ENCODE assay signal across 8 cellular contexts in the genomic region with DNA sequence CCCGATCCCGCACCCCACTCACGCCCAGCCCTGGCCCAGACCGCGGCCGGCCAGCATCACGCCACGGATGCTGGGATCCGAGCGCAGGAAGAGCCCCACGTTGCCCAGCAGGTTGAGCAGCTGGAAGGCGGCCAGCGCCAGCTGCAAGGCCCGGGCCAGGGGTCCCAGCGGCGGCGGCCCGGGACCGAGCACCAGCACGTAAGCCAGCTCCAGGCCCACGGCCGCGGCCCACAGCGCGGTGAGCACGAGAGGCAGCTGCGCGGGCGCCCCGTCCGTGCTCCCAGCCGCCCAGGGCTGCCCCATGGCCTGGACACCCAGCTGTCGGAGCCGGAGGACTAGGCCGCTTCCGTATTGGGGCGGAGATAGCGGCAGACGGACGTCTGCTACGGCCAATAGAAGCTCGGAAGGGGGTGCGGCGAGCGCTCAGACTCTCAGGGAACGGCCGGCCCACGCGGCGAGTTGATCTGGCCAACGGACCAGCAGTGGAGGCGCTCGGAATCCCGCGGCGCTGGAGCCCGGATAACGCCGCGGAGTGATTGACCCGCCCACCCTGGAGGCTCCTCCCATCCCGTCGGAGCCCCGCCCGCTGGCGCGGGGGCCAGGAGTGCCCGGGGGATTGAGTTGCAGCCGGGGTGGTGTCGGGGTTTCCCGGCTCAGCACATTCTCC. TPM values are rescaled to one million over a fixed set of nuclear protein-coding genes. Genes with fewer than 3 reads are reported as not detected.
DNase-seq lines count a peak whose midpoint lies in the region; ATAC-seq and TF ChIP-seq lines count a peak whose summit lies in the region.

A gene with protein sequence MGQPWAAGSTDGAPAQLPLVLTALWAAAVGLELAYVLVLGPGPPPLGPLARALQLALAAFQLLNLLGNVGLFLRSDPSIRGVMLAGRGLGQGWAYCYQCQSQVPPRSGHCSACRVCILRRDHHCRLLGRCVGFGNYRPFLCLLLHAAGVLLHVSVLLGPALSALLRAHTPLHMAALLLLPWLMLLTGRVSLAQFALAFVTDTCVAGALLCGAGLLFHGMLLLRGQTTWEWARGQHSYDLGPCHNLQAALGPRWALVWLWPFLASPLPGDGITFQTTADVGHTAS (minus strand): TSS at position 348 of the 667 bp plus-strand sequence. CDS start 45 bp downstream, at position 303.

- peaks cover 6% of the 10 kb centered on the region for H3K4me1 ChIP-seq in IMR-90 (ENCODE audit: control insufficient read depth, insufficient read depth, low read length)
- H3K4me1 ChIP-seq in PC-3 (ENCODE audit: insufficient read depth, low read length): peaks cover 21% of the 10 kb centered on the region
- peaks cover 5 to 9% of the 10 kb centered on the region in 2 donors for H3K4me1 ChIP-seq in mucosa of rectum (ENCODE audit: control insufficient read depth in 2 of 2, insufficient read depth in 2 of 2, low read length in 2 of 2)

- TF ChIP-seq POLR2A in IMR-90 (IDR thresholded peaks at IDR 0.05; ENCODE audit: low read depth, low read length) (peak; percentile 87), erythroblast (IDR thresholded peaks at IDR 0.05; ENCODE audit: low read length) (peak; percentile 67)

- H2AFZ ChIP-seq in IMR-90 (replicated peaks; ENCODE audit: low read length, poor library complexity): peak within 1 kb of the TSS; percentile 97
- H2AFZ ChIP-seq in PC-3 (ENCODE audit: low read length): peak within 1 kb of the TSS; percentile 96

- H4K8ac ChIP-seq in IMR-90 (ENCODE audit: low read depth in 2 of 2, low read length in 2 of 2): peak within 1 kb of the TSS; percentile 72 to 84

- peak within 1 kb of the TSS; percentile 30; the same call in 1 of the 2 replicates for H3K27ac ChIP-seq in IMR-90 (ENCODE audit: insufficient read depth, low read length)
- 0 out of 2 replicates have a peak within 1 kb of the TSS, but pooled peaks have one; percentile 10 for H3K27ac ChIP-seq in PC-3 (ENCODE audit: low read length)
- peak within 1 kb of the TSS; percentile 49 to 74 for H3K27ac ChIP-seq in mucosa of rectum (ENCODE audit: low read depth in 2 of 2, low read length in 2 of 2)

- H2AK9ac ChIP-seq in IMR-90 (replicated peaks; ENCODE audit: low read depth, low read length, poor library complexity): peak within 1 kb of the TSS; percentile 93

- H4K20me1 ChIP-seq in IMR-90 (ENCODE audit: insufficient read depth, low read length) (peaks cover 4% of the 10 kb centered on the region; the same call in 1 of the 2 replicates), PC-3 (ENCODE audit: low read length) (no peaks in the 10 kb centered on the region)

- no peak for TF ChIP-seq CTCF in IMR-90 (conservative IDR thresholded peaks at IDR 0.05; ENCODE audit: low read depth, low read length)
- no peak for TF ChIP-seq CTCF in PC-3 (conservative IDR thresholded peaks at IDR 0.05; ENCODE audit: low read depth, low read length)

- peaks cover 3 to 19% of the 10 kb centered on the region in 2 experiments; a peak in 2 of 4 replicates for H3K79me1 ChIP-seq in IMR-90 (ENCODE audit: low read depth in 1 of 2, low read length in 2 of 2)

- no peak within 1 kb of the TSS for H2BK15ac ChIP-seq in IMR-90 (ENCODE audit: low read depth, low read length)

- H2AK5ac ChIP-seq in IMR-90 (ENCODE audit: low read depth, low read length): no peak within 1 kb of the TSS

- no peak within 1 kb of the TSS for H2BK5ac ChIP-seq in IMR-90 (ENCODE audit: low read depth, low read length, poor library complexity, severe bottlenecking)

- no peaks in the 10 kb centered on the region for H3F3A ChIP-seq in PC-3 (ENCODE audit: low read length, unreplicated experiment)

- H4K5ac ChIP-seq in IMR-90 (ENCODE audit: low read depth, low read length): peak within 1 kb of the TSS; percentile 8; the same call in 1 of the 2 replicates

- peak within 1 kb of the TSS; percentile 47; the same call in 1 of the 2 replicates for H3K56ac ChIP-seq in IMR-90 (ENCODE audit: extremely low read depth, insufficient read depth, low read length)

- H3K4ac ChIP-seq in IMR-90 (ENCODE audit: low read depth, low read length): peak within 1 kb of the TSS; percentile 62; the same call in 1 of the 2 replicates

- POLR2A ChIA-PET in IMR-90 (lab: Charles Lee; ENCODE audit: unreplicated experiment) (no interaction called here), PC-3 (lab: Charles Lee; ENCODE audit: unreplicated experiment) (interaction anchor here (0.6 to 0.8 kb wide), 5 partner anchors 10 to 114 kb away, joined by 3 to 7 read pairs (median 3); partner anchors contain the start of gene DPP3)

- dilution Hi-C loops in IMR-90 (cut with HindIII; ENCODE audit: low sequenced_read_pairs, unreplicated experiment): no loop called here

- in situ Hi-C loops in IMR-90 (cut with MboI; ENCODE audit: low sequenced_read_pairs): no loop called here

- H3K36me3 ChIP-seq in IMR-90 (ENCODE audit: control insufficient read depth, insufficient read depth, low read length) (peaks cover 12% of the 10 kb centered on the region; the same call in 1 of the 2 replicates), PC-3 (ENCODE audit: low read depth, low read length) (no peaks in the 10 kb centered on the region), mucosa of rectum (ENCODE audit: control insufficient read depth in 2 of 2, insufficient read depth in 2 of 2, low read length in 2 of 2) (peaks cover under 1 to 12% of the 10 kb centered on the region in 2 donors)

- no peak within 1 kb of the TSS for H2BK120ac ChIP-seq in IMR-90 (ENCODE audit: low read depth, low read length)

- H3K79me2 ChIP-seq in PC-3 (ENCODE audit: low read length): 0 out of 2 replicates have a peak, but pooled peaks cover 4% of the 10 kb centered on the region

- BruUV-seq in IMR-90 (replicated peaks; lab: Mats Ljungman, UMichigan) (no TSS peak), PC-3 (replicated peaks; lab: Mats Ljungman, UMichigan) (no TSS peak)

- no peaks in the 10 kb centered on the region for H3K9me2 ChIP-seq in PC-3 (replicated peaks; ENCODE audit: low read length)

- peak; percentile 74 for ATAC-seq in GM21528 (IDR thresholded peaks at IDR 0.05; ENCODE audit: low FRiP score, unreplicated experiment)
- ATAC-seq in IMR-90 (ENCODE audit: low read depth): peak; percentile 96
- peak; percentile 96 for ATAC-seq in PC-3

- H3K4me2 ChIP-seq in IMR-90 (ENCODE audit: low read depth, low read length) (peak within 1 kb of the TSS; percentile 86), PC-3 (ENCODE audit: low read length) (peak within 1 kb of the TSS; percentile 88)

- CTCF ChIA-PET in IMR-90 (lab: Yijun Ruan, JAX) (interaction anchor here (1.3 kb wide), 1 partner anchor 132 kb away, joined by 7 read pairs; the partner anchor contains the start of gene RBM4B), PC-3 (lab: Charles Lee) (interaction anchor here (0.6 kb wide), 1 partner anchor 115 kb away, joined by 17 read pairs; no protein-coding TSS in a partner anchor)

- H3K27me3 ChIP-seq in IMR-90 (ENCODE audit: control insufficient read depth, insufficient read depth, low read length) (peaks cover 23% of the 10 kb centered on the region), PC-3 (ENCODE audit: low read length) (no peaks in the 10 kb centered on the region), mucosa of rectum (ENCODE audit: control insufficient read depth in 2 of 2, insufficient read depth in 2 of 2, low read length in 2 of 2) (no peaks in the 10 kb centered on the region)

- H4K91ac ChIP-seq in IMR-90 (ENCODE audit: insufficient read depth, low read depth, low read length): peak within 1 kb of the TSS; percentile 32; the same call in 1 of the 2 replicates

- H3K14ac ChIP-seq in IMR-90 (replicated peaks; ENCODE audit: low read depth, low read length): peak within 1 kb of the TSS; percentile 44; the same call in 1 of the 2 replicates

- WGBS in IMR-90 (ENCODE audit: extremely low coverage in 2 of 2, insufficient read length in 1 of 2), 2 experiments: 1% methylated on average over 36 of the region's 71 CpGs; no CpG with 5 or more reads in 1 of the 2 experiments

- no peak within 1 kb of the TSS for H3K23ac ChIP-seq in IMR-90 (ENCODE audit: low read depth, low read length)

- intact Hi-C loops in IMR-90 (cut with micrococcal nuclease) (loop anchor here (1.0 to 2.0 kb wide), 2 partner anchors 93 to 131 kb away; partner anchors contain the start of genes RBM4 and RBM4B), PC-3 (cut with micrococcal nuclease) (loop anchor here (1.0 to 2.0 kb wide), 2 partner anchors 46 to 71 kb away; partner anchors contain the start of gene RBM14)

- H3K9me1 ChIP-seq in IMR-90 (ENCODE audit: insufficient read depth, low read length): peaks cover 5% of the 10 kb centered on the region; the same call in 1 of the 2 replicates

- H3K9me3 ChIP-seq in IMR-90 (ENCODE audit: control insufficient read depth, insufficient read depth, low read length): no peaks in the 10 kb centered on the region
- no peaks in the 10 kb centered on the region for H3K9me3 ChIP-seq in PC-3 (ENCODE audit: low read length)
- no peaks in the 10 kb centered on the region for H3K9me3 ChIP-seq in mucosa of rectum (ENCODE audit: control insufficient read depth in 2 of 2, low read length in 2 of 2)

- H3K9ac ChIP-seq in IMR-90 (ENCODE audit: low read depth, low read length): peak within 1 kb of the TSS; percentile 35
- peak within 1 kb of the TSS; percentile 89 for H3K9ac ChIP-seq in PC-3 (ENCODE audit: low read length)
- H3K9ac ChIP-seq in mucosa of rectum (ENCODE audit: low read depth in 1 of 2, low read length in 2 of 2): peak within 1 kb of the TSS; percentile 72 to 85

- H3K18ac ChIP-seq in IMR-90 (ENCODE audit: low read depth, low read length): peak within 1 kb of the TSS; percentile 3; the same call in 1 of the 2 replicates

- peak within 1 kb of the TSS; percentile 75 for H3K4me3 ChIP-seq in IMR-90 (ENCODE audit: insufficient read depth, low read depth, low read length)
- peak within 1 kb of the TSS; percentile 89 for H3K4me3 ChIP-seq in PC-3 (ENCODE audit: low read length)
- peak within 1 kb of the TSS; percentile 79 to 87 for H3K4me3 ChIP-seq in mucosa of rectum (ENCODE audit: low read length in 2 of 2)

- no peak for TF ChIP-seq RAD21 in IMR-90 (IDR thresholded peaks at IDR 0.05; ENCODE audit: low read length)

- peak; percentile 97 for DNase-seq in DMS 273 (lab: John Stamatoyannopoulos, UW; ENCODE audit: unreplicated experiment)
- peak; percentile 95 for DNase-seq in IMR-90
- peak; percentile 99 for DNase-seq in PC-3
- peak; percentile 93 for DNase-seq in activated T-cell treated with anti-CD3 and anti-CD28 coated beads for 48 hours (ENCODE audit: low read depth)
- peak; percentile 95 for DNase-seq in erythroblast (lab: John Stamatoyannopoulos, UW)
- peak; percentile 95 for DNase-seq in stimulated activated CD8-positive, alpha-beta memory T cell treated with anti-CD3 and anti-CD28 coated beads, Interleukin-4, amount 100 ng/mL, for 48 hours

- no peak within 1 kb of the TSS for H2BK20ac ChIP-seq in IMR-90 (ENCODE audit: low read depth, low read length)

TF ChIP-seq in IMR-90, 13 proteins besides CTCF, POLR2A, EP300 and RAD21 (continues in another document):
- TF ChIP-seq FOS (IDR thresholded peaks at IDR 0.05; ENCODE audit: low read depth, low read length) (no peak), MXI1 (IDR thresholded peaks at IDR 0.05; ENCODE audit: borderline replicate concordance, low read depth, low read length) (peak; percentile 90; the same call in 1 of the 2 replicates), BHLHE40 (IDR thresholded peaks at IDR 0.05; ENCODE audit: low read depth, low read length) (no peak)

RNA-seq across cellular contexts. Expression of the gene that starts here (rescaled TPM):
- 3.2 and 3.6 TPM in 2 replicates for total RNA-seq in IMR-90 (2012; rRNA removed)
- polyA plus RNA-seq in IMR-90 (2012; rRNA removed): 10.9 and 18.1 TPM in 2 replicates
- 11.6 and 19.1 TPM in 2 replicates for polyA plus RNA-seq in IMR-90 (2012; cell fraction: cytosol; rRNA removed)
- 4.9 and 7.9 TPM in 2 replicates for polyA plus RNA-seq in IMR-90 (2012; cell fraction: nucleus; rRNA removed; ENCODE audit: low replicate concordance)
- total RNA-seq in PC-3 (2014; rRNA removed): 15.1 and 19.7 TPM in 2 replicates

Comparison
In these comparisons a context has a peak if more than half of its experiments do, and no peak if none do; other contexts are left out.
1. Peak in every context shown above with its lines: DNase-seq, ATAC-seq, H3K4me3 ChIP-seq and H3K27ac ChIP-seq.
2. H3K27ac ChIP-seq: peak in every context shown above with its lines; median percentile 62 in mucosa of rectum; 30 in IMR-90; 10 in PC-3.
3. H3K9ac ChIP-seq: peak in every context shown above with its lines; median percentile 89 in PC-3; 78 in mucosa of rectum; 35 in IMR-90.